In the genomic region with DNA sequence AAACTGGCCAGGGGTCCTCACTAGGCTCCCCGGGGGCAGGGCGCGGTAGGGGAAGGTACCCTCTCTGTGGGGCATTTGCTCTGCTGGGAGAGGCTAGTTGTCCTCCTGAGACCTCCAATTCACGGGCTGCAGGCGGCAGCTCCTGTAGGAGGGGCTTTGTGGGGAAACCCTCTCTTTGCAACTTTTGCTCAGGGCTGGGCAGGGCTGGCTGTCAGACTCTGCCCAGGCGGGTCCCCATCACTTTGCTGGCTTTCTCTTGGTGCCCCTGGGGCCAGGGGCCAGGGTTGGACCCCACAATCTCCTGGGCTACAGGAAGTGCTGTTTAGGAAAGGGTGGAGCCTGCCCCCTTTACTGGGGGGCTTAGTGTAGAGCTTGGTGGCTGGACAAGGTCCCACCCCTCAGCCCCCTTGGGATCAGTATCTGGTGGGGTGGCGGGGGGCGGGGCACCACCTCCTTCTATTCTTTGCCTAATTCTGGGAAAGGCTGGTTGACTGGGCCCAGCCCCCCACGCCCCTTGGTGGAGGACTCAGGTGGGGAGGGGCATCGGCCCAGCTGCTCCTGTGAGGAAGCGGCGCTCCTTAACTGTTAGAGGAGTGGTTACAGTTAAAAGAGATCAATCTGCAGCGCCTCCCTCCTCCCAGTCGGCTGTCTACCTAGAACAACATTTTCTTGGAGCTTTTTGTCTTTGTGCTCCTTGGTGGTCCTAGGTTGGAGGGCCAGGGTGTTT, we compare ENCODE assay signal across 9 cellular contexts.
DNase-seq lines count a peak whose midpoint lies in the region; ATAC-seq and TF ChIP-seq lines count a peak whose summit lies in the region.
"Had no signal": no experiment of that assay in that cellular context is flagged by ENCODE, and none has a peak within 500 bp of the region (broad histone marks: within the 10 kb centered on the region; RNA-seq: fewer than 3 reads in every experiment).

No MANE protein-coding gene starts in this region.

- H3K27me3 Mint-ChIP-seq in nephron (ENCODE audit: low read depth), result peaks cover 17% of the 10 kb centered on the region

- H3K27ac Mint-ChIP-seq in nephron, result peak overlapping the region; percentile 76 to 94 (median 85)

- TF ChIP-seq POLR2A in gastroesophageal sphincter (IDR thresholded peaks at IDR 0.05), result no peak

- H3K36me3 Mint-ChIP-seq in nephron (ENCODE audit: low read depth), result no peaks in the 10 kb centered on the region

- H3K36me3 ChIP-seq in ACC112 (ENCODE audit: insufficient read depth, low read length) (no peaks in the 10 kb centered on the region), PC-9 (ENCODE audit: low read depth) (no peaks in the 10 kb centered on the region), gastroesophageal sphincter (no peaks in the 10 kb centered on the region)

- intact Hi-C loops in PC-9 (cut with micrococcal nuclease; ENCODE audit: unreplicated experiment), result loop anchor here (1.0 kb wide), 2 partner anchors 67 to 788 kb away; no protein-coding TSS in a partner anchor

- H3K4me1 ChIP-seq in ACC112 (ENCODE audit: control insufficient read depth, insufficient read depth, low read length, unreplicated experiment) (no peaks in the 10 kb centered on the region), PC-9 (replicated peaks; ENCODE audit: insufficient read depth) (0 out of 2 replicates have a peak, but pooled peaks cover 8% of the 10 kb centered on the region), gastroesophageal sphincter (peaks cover 0 to 22% (median 4%) of the 10 kb centered on the region in 3 donors)

- H3K4me2 ChIP-seq in PC-9, result peak overlapping the region; percentile 79

- no peak overlapping the region for H3K27ac ChIP-seq in ACC112 (ENCODE audit: low read depth, low read length)
- H3K27ac ChIP-seq in PC-9, result peak overlapping the region; percentile 63
- H3K27ac ChIP-seq in gastroesophageal sphincter, result peak overlapping the region in 3 of 4 donors; percentile 69 to 76 (median 70)
- H3K27ac ChIP-seq: C4-2B had no signal

- H2AFZ ChIP-seq in ACC112 (ENCODE audit: low read length, unreplicated experiment), result peak overlapping the region; percentile 65
- peak overlapping the region; percentile 83 for H2AFZ ChIP-seq in PC-9

- H3K79me2 ChIP-seq in ACC112 (ENCODE audit: control insufficient read depth, insufficient read depth, low read length, unreplicated experiment) (no peaks in the 10 kb centered on the region), PC-9 (ENCODE audit: low read depth) (no peaks in the 10 kb centered on the region)

- H3K9me3 Mint-ChIP-seq in nephron, result no peaks in the 10 kb centered on the region

- H3F3A ChIP-seq in PC-9 (ENCODE audit: insufficient read depth, low read depth), result peaks cover 5% of the 10 kb centered on the region; the same call in 1 of the 2 replicates

- no peaks in the 10 kb centered on the region; the same call in 1 of the 2 replicates for H3K9me2 ChIP-seq in PC-9 (ENCODE audit: insufficient read depth)

- BruUV-seq in PC-9 (replicated peaks; lab: Mats Ljungman, UMichigan), result TSS peak; percentile 54

- TF ChIP-seq EP300 in gastroesophageal sphincter (IDR thresholded peaks at IDR 0.05), result no peak

- H3K27me3 ChIP-seq in ACC112 (ENCODE audit: insufficient read depth, low read length) (no peaks in the 10 kb centered on the region), PC-9 (ENCODE audit: insufficient read depth, low read depth) (no peaks in the 10 kb centered on the region), gastroesophageal sphincter (peaks cover 17% of the 10 kb centered on the region)

- H3K9me3 ChIP-seq in PC-9 (ENCODE audit: insufficient read depth, low read depth) (no peaks in the 10 kb centered on the region), gastroesophageal sphincter (no peaks in the 10 kb centered on the region)

- DNase-seq in PC-9 (peak in 1 of 2 experiments; percentile 20), NCI-H345 treated with DMSO at 0.1 percent for 48 hours (lab: John Stamatoyannopoulos, UW; ENCODE audit: unreplicated experiment) (no peak), ACHN (no peak)

- ATAC-seq in gastroesophageal sphincter (peak; percentile 42), HG02763 (IDR thresholded peaks at IDR 0.05; ENCODE audit: unreplicated experiment) (no peak), HG03457 (IDR thresholded peaks at IDR 0.05; ENCODE audit: unreplicated experiment) (no peak)

- POLR2A ChIA-PET in PC-9 (lab: Charles Lee; ENCODE audit: unreplicated experiment), result interaction anchor here (0.6 kb wide), 1 partner anchor 40 kb away, joined by 3 read pairs; no protein-coding TSS in a partner anchor

- H3K4me3 ChIP-seq in ACC112 (ENCODE audit: low read depth, low read length) (peak overlapping the region; percentile 75), PC-9 (peak overlapping the region; percentile 64), gastroesophageal sphincter (peak overlapping the region; percentile 46 to 55)

- H3K4me1 Mint-ChIP-seq in nephron, result peaks cover under 1% of the 10 kb centered on the region

- TF ChIP-seq CTCF in PC-9 (conservative IDR thresholded peaks at IDR 0.05), result no peak
- TF ChIP-seq CTCF in gastroesophageal sphincter (IDR thresholded peaks at IDR 0.05), result no peak
- TF ChIP-seq CTCF in nephron (IDR thresholded peaks at IDR 0.05; ENCODE audit: unreplicated experiment in 3 of 3), result no peak

- CTCF ChIA-PET in PC-9 (lab: Charles Lee), result interaction anchor here (0.6 kb wide), 2 partner anchors 22 to 658 kb away, joined by 3 to 7 read pairs; no protein-coding TSS in a partner anchor

- H3K4me3 Mint-ChIP-seq in nephron, result peak overlapping the region; percentile 96 to 97 (median 97)

- H4K20me1 ChIP-seq in PC-9 (ENCODE audit: insufficient read depth), result no peaks in the 10 kb centered on the region

- in situ Hi-C loops in ACHN (cut with HindIII; ENCODE audit: low pct_ligation_motif_present, low pct_unique_long_range_greater_than_20kb, low sequenced_read_pairs), result no loop called here

- WGBS in gastroesophageal sphincter (ENCODE audit: low coverage in 1 of 2), 2 donors, result 0% methylated on average over 5 of the region's 14 CpGs; no CpG with 5 or more reads in 1 of the 2 donors
